Comparison of ENCODE assay signal across 20 cellular contexts in genomic region chr17:378068-378467, GRCh38. TPM values are rescaled to one million over a fixed set of nuclear protein-coding genes. Genes with fewer than 3 reads are reported as not detected.
A peak's percentile ranks its signal among the peaks of the same experiment; 100 is the strongest.
DNase-seq lines count a peak whose midpoint lies in the region; ATAC-seq and TF ChIP-seq lines count a peak whose summit lies in the region.
"Had no signal": no experiment of that assay in that cellular context is flagged by ENCODE, and none has a peak within 500 bp of the region (broad histone marks: within the 10 kb centered on the region; RNA-seq: fewer than 3 reads in every experiment).

No MANE protein-coding gene starts in this region.

- no peak overlapping the region for H3K9ac ChIP-seq in mesenchymal stem cell (ENCODE audit: low read length)

- intact Hi-C loops in spleen (cut with DNase I; ENCODE audit: low total_unique reads), result no loop called here

- H2BK120ac ChIP-seq in mesenchymal stem cell (ENCODE audit: low read depth, low read length), result peak overlapping the region; percentile 15

- H3K4me1 ChIP-seq in mesenchymal stem cell (ENCODE audit: control insufficient read depth, insufficient read depth, low read depth, low read length) (peaks cover 12% of the 10 kb centered on the region), spleen (peaks cover 0 to 19% (median 0%) of the 10 kb centered on the region in 6 donors)

- no peaks in the 10 kb centered on the region for H3K9me3 ChIP-seq in mesenchymal stem cell (ENCODE audit: control insufficient read depth, low read length)
- H3K9me3 ChIP-seq in spleen, result no peaks in the 10 kb centered on the region
- no peaks in the 10 kb centered on the region for H3K9me3 ChIP-seq in WERI-Rb-1 (ENCODE audit: severe bottlenecking)
- H3K9me3 ChIP-seq: MG63, SJSA1 had no signal

- no peak overlapping the region for H3K23ac ChIP-seq in mesenchymal stem cell (ENCODE audit: low read length in 2 of 2)

- no peak overlapping the region for H2BK15ac ChIP-seq in mesenchymal stem cell (ENCODE audit: low read depth, poor library complexity, severe bottlenecking)

- no peak overlapping the region for H4K91ac ChIP-seq in mesenchymal stem cell (ENCODE audit: low read length)

- WGBS in mesenchymal stem cell, result 81% methylated on average over 5 of the region's 5 CpGs
- WGBS in spleen, 5 donors, result 59 to 77% (median 73%) methylated on average over 5 of the region's 5 CpGs

- TF ChIP-seq CTCF in spleen (IDR thresholded peaks at IDR 0.05 in 8 of 11, conservative IDR thresholded peaks at IDR 0.05 in 3 of 11) (no peak), WERI-Rb-1 (IDR thresholded peaks at IDR 0.05; ENCODE audit: low read depth, low read length) (no peak)

- H3K4me3 ChIP-seq in mesenchymal stem cell (ENCODE audit: insufficient read depth in 1 of 2, low read depth in 1 of 2, low read length in 2 of 2) (no peak overlapping the region), spleen (no peak overlapping the region), WERI-Rb-1 (ENCODE audit: low read depth, low read length) (no peak overlapping the region)
- H3K4me3 ChIP-seq: MG63, PC-9, SJSA1 had no signal

- no peak overlapping the region for H3K4ac ChIP-seq in mesenchymal stem cell (ENCODE audit: low read depth in 1 of 2, low read length in 2 of 2)

- H3K27ac ChIP-seq in mesenchymal stem cell (ENCODE audit: low read length, poor library complexity, severe bottlenecking), result no peak overlapping the region
- H3K27ac ChIP-seq in spleen, result no peak overlapping the region
- no peak overlapping the region for H3K27ac ChIP-seq in WERI-Rb-1
- H3K27ac ChIP-seq: 22Rv1, HL-60, PC-9, RWPE1, SJSA1 had no signal

- no peak overlapping the region for H3K18ac ChIP-seq in mesenchymal stem cell (ENCODE audit: low read depth in 1 of 2, low read length in 2 of 2)

- no peak overlapping the region for H2BK5ac ChIP-seq in mesenchymal stem cell (ENCODE audit: low read depth, low read length, poor library complexity, severe bottlenecking)

- H2AK5ac ChIP-seq in mesenchymal stem cell (ENCODE audit: low read length, severe bottlenecking), result no peak overlapping the region

- ATAC-seq in GM18505 (IDR thresholded peaks at IDR 0.05; ENCODE audit: unreplicated experiment) (no peak), HG03457 (IDR thresholded peaks at IDR 0.05; ENCODE audit: unreplicated experiment) (no peak)

- H2AFZ ChIP-seq in mesenchymal stem cell (ENCODE audit: low read depth, low read length), result no peak overlapping the region
- H2AFZ ChIP-seq: PC-9 had no signal

- no peak overlapping the region for H3K4me2 ChIP-seq in mesenchymal stem cell (ENCODE audit: low read length, poor library complexity, severe bottlenecking)
- H3K4me2 ChIP-seq: PC-9 had no signal

- no peak overlapping the region for H2BK12ac ChIP-seq in mesenchymal stem cell (ENCODE audit: low read length in 2 of 2)

- H3K14ac ChIP-seq in mesenchymal stem cell (ENCODE audit: low read length in 2 of 2), result no peak overlapping the region

- no peak overlapping the region for H4K8ac ChIP-seq in mesenchymal stem cell (ENCODE audit: low read length)

- H3K27me3 ChIP-seq in mesenchymal stem cell (ENCODE audit: control insufficient read depth in 1 of 2, insufficient read depth in 1 of 2, low read length in 2 of 2) (peaks cover 0 to 30% of the 10 kb centered on the region in 2 experiments), spleen (replicated peaks in 1 of 7) (no peaks in the 10 kb centered on the region), WERI-Rb-1 (ENCODE audit: insufficient read depth, low read depth, severe bottlenecking) (no peaks in the 10 kb centered on the region)
- H3K27me3 ChIP-seq: MG63, SJSA1 had no signal

- peaks cover 0 to 6% of the 10 kb centered on the region in 2 experiments for H3K36me3 ChIP-seq in mesenchymal stem cell (ENCODE audit: control insufficient read depth in 1 of 2, insufficient read depth in 2 of 2, low read depth in 1 of 2, low read length in 2 of 2)
- no peaks in the 10 kb centered on the region for H3K36me3 ChIP-seq in spleen
- H3K36me3 ChIP-seq in WERI-Rb-1, result no peaks in the 10 kb centered on the region
- H3K36me3 ChIP-seq: MG63, SJSA1 had no signal

- DNase-seq in DMS53 (lab: John Stamatoyannopoulos, UW) (peak; percentile 21), DMS53 treated with DMSO at 0.1 percent for 48 hours (lab: John Stamatoyannopoulos, UW; ENCODE audit: unreplicated experiment) (no peak), NCI-H774 (lab: John Stamatoyannopoulos, UW) (peak; percentile 8), mesenchymal stem cell (no peak), spleen (peak; percentile 44), WERI-Rb-1 (no peak)
- DNase-seq: AML-193, H9, Karpas-422, MG63, NCI-H1092 treated with DMSO at 0.1 percent for 48 hours, NCI-H2081 treated with DMSO at 0.1 percent for 48 hours, NCI-H524, PC-9 had no signal

- H3K79me1 ChIP-seq in mesenchymal stem cell (replicated peaks; ENCODE audit: low read length, poor library complexity, severe bottlenecking), result peaks cover 1% of the 10 kb centered on the region

- no peak for TF ChIP-seq POLR2A in spleen (IDR thresholded peaks at IDR 0.05)
- TF ChIP-seq POLR2A in GM18505 (IDR thresholded peaks at IDR 0.05; ENCODE audit: borderline replicate concordance, extremely low read depth, insufficient read depth, insufficient read length), result no peak

RNA-seq across cellular contexts. Expression of gene RPH3AL, which starts 25.5 kb away (rescaled TPM):
- 4.0 TPM for polyA plus RNA-seq in mesenchymal stem cell (2013, experiment 1 of 2)
- 3.6 TPM for polyA plus RNA-seq in mesenchymal stem cell (2013, experiment 2 of 2)
- 100 to 1,000 TPM in 1 of 7 donors, 10 to 100 TPM in 6; 44.2 to 182 (median 58.6) TPM for total RNA-seq in spleen
- polyA plus RNA-seq in spleen, result 10 to 100 TPM in 1 of 3 donors, 1 to 10 TPM in 2; 4.8 to 27.1 (median 7.4) TPM

Comparison
In these comparisons a context has a peak if more than half of its experiments do, and no peak if none do; other contexts are left out.
1. DNase-seq: peak in DMS53 (single experiment), NCI-H774 (single experiment) and spleen (single experiment); none in DMS53 treated with DMSO at 0.1 percent for 48 hours (single experiment), mesenchymal stem cell (single experiment) and WERI-Rb-1 (single experiment).